In the genomic region with DNA sequence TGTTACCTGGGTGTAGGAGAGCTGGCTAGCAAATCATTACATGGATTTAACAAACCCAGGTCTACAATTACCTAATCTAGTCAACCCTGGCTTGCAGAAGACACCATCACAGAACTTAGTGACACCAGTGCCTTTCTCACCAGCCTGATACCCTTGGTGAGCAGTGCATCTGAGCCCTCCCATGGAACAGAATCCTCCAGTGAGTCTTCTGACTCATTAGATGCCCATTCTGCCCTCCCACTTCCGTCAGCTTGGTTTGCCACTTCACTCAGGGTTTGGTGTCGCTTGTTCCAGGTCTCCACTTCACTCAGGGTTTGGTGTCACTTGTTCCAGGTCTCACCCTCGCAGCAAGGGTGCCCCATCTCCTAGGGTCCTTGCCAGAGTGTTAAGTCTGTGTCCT, we compare ENCODE assay signal across 20 cellular contexts.
"Had no signal": no experiment of that assay in that cellular context is flagged by ENCODE, and none has a peak within 500 bp of the region (broad histone marks: within the 10 kb centered on the region; RNA-seq: fewer than 3 reads in every experiment).

No MANE protein-coding gene starts in this region.

- H3K9me3 Mint-ChIP-seq: activated naive CD4-positive, alpha-beta T cell treated with anti-CD3 and anti-CD28 coated beads, Interleukin-2, amount 50 U/mL, for 24 hours; brain had no signal

- H3K4me2 ChIP-seq: SK-N-SH had no signal

- H3K4me3 Mint-ChIP-seq: activated naive CD4-positive, alpha-beta T cell treated with anti-CD3 and anti-CD28 coated beads, Interleukin-2, amount 50 U/mL, for 24 hours; brain had no signal

- H3K36me3 ChIP-seq: cardiac muscle cell, Peyer's patch, SJCRH30, WERI-Rb-1 had no signal

- DNase-seq: activated CD4-positive, alpha-beta T cell treated with anti-CD3 and anti-CD28 coated beads for 48 hours; activated CD4-positive, alpha-beta T cell treated with anti-CD3 and anti-CD28 coated beads, Interleukin-2, amount 50 U/mL, for 48 hours; activated effector memory CD4-positive, alpha-beta T cell treated with Interleukin-2 at 50 U/mL for 16 hours; activated naive CD4-positive, alpha-beta T cell; amygdala; Kasumi-1; NCI-H146; NCI-H187 treated with DMSO at 0.1 percent for 48 hours; NCI-H2081 treated with DMSO at 0.1 percent for 48 hours; NCI-H446; Peyer's patch; Right ventricle myocardium superior; SJCRH30; SK-N-SH; WERI-Rb-1 had no signal

- H3K27me3 Mint-ChIP-seq: activated naive CD4-positive, alpha-beta T cell treated with anti-CD3 and anti-CD28 coated beads, Interleukin-2, amount 50 U/mL, for 24 hours; brain had no signal

- H3K9me3 ChIP-seq: Peyer's patch, SJCRH30, SK-N-SH had no signal

- H3K9ac ChIP-seq: SK-N-SH had no signal

- H3K4me1 Mint-ChIP-seq: activated naive CD4-positive, alpha-beta T cell treated with anti-CD3 and anti-CD28 coated beads, Interleukin-2, amount 50 U/mL, for 24 hours had no signal

- H3K27ac ChIP-seq: cardiac muscle cell, Peyer's patch, RWPE1, SJCRH30, WERI-Rb-1 had no signal

- H3K27me3 ChIP-seq: cardiac muscle cell, Peyer's patch, SJCRH30 had no signal

- H3K4me3 ChIP-seq: cardiac muscle cell, Peyer's patch, SJCRH30 had no signal

- FAIRE-seq: astrocyte had no signal

- H3K27ac Mint-ChIP-seq: activated naive CD4-positive, alpha-beta T cell treated with anti-CD3 and anti-CD28 coated beads, Interleukin-2, amount 50 U/mL, for 24 hours; brain had no signal
